Comparison of ENCODE assay signal across 16 cellular contexts in the genomic region with DNA sequence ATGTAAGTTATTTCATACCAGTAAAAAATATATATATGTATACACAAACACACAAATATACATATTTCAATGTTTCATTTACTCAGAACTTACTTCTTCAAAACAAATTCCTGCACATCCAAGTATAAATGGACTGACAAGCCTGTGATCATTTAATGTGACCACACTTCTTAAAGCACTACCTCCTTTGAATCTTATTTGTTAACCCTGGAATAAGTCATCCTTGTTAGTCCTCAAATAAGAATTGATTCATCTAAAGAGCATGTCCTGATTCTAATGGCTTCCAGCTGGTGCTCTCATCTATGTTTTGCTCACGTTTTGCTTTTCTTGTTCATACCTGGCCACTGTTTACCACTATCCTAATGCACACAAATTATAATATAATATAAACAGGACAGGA.
"Had no signal": no experiment of that assay in that cellular context is flagged by ENCODE, and none has a peak within 500 bp of the region (broad histone marks: within the 10 kb centered on the region; RNA-seq: fewer than 3 reads in every experiment).

No MANE protein-coding gene starts in this region.

- H3K79me2 ChIP-seq: parathyroid adenoma had no signal

- H3K9ac ChIP-seq: parathyroid adenoma had no signal

- FAIRE-seq: bronchial epithelial cell, endometrium, kidney, urothelium cell line had no signal

- H2AFZ ChIP-seq: parathyroid adenoma had no signal

- H3K4me1 Mint-ChIP-seq: activated naive CD8-positive, alpha-beta T cell treated with anti-CD3 and anti-CD28 coated beads for 36 hours had no signal

- H3K4me3 ChIP-seq: esophagus muscularis mucosa, gastroesophageal sphincter, skin epidermis, thyroid gland had no signal

- H3K9me3 ChIP-seq: esophagus muscularis mucosa, gastroesophageal sphincter, thyroid gland had no signal

- ATAC-seq: activated CD4-positive, CD25-positive, alpha-beta regulatory T cell treated with anti-CD3 and anti-CD28 coated beads, Interleukin-2, amount 50 U/mL, for 24 hours; gastroesophageal sphincter had no signal

- DNase-seq: activated CD4-positive, alpha-beta T cell treated with anti-CD3 and anti-CD28 coated beads, Interleukin-2, amount 50 U/mL, for 48 hours; activated gamma-delta T cell treated with Interleukin-2 at 50 U/mL for 16 hours; activated naive CD8-positive, alpha-beta T cell treated with anti-CD3 and anti-CD28 coated beads for 36 hours; activated T-cell treated with anti-CD3 and anti-CD28 coated beads, Interleukin-2, amount 50 U/mL, for 48 hours; anterior cingulate cortex; kidney; T-helper 2 cell; thyroid gland had no signal

- H3K27ac Mint-ChIP-seq: activated naive CD8-positive, alpha-beta T cell treated with anti-CD3 and anti-CD28 coated beads for 36 hours had no signal

- H3K27me3 ChIP-seq: esophagus muscularis mucosa, gastroesophageal sphincter, thyroid gland had no signal

- H3K4me3 Mint-ChIP-seq: activated naive CD8-positive, alpha-beta T cell treated with anti-CD3 and anti-CD28 coated beads for 36 hours had no signal

- H3K27ac ChIP-seq: esophagus muscularis mucosa, gastroesophageal sphincter, parathyroid adenoma, skin epidermis, thyroid gland had no signal

- H3K4me1 ChIP-seq: gastroesophageal sphincter, parathyroid adenoma, thyroid gland had no signal

- H3K27me3 Mint-ChIP-seq: activated naive CD8-positive, alpha-beta T cell treated with anti-CD3 and anti-CD28 coated beads for 36 hours had no signal
